Comparison of ENCODE assay signal across 25 cellular contexts in genomic region chr13:50668044-50668443, GRCh38.
"Had no signal": no experiment of that assay in that cellular context is flagged by ENCODE, and none has a peak within 500 bp of the region (broad histone marks: within the 10 kb centered on the region; RNA-seq: fewer than 3 reads in every experiment).

No MANE protein-coding gene starts in this region.

- H3K36me3 ChIP-seq: brain microvascular endothelial cell, Peyer's patch, SJSA1 had no signal

- H3K4me1 ChIP-seq: Peyer's patch, SJSA1 had no signal

- H3K27me3 ChIP-seq: brain microvascular endothelial cell, Peyer's patch, SJSA1 had no signal

- H3K27ac ChIP-seq: brain microvascular endothelial cell, Peyer's patch, SJSA1 had no signal

- H3K4me3 ChIP-seq: Peyer's patch, SJSA1 had no signal

- H3K9me3 ChIP-seq: Peyer's patch, SJSA1, SK-N-SH had no signal

- DNase-seq: activated CD4-positive, alpha-beta T cell treated with anti-CD3 and anti-CD28 coated beads for 36 hours; activated CD4-positive, alpha-beta T cell treated with anti-CD3 and anti-CD28 coated beads, Interleukin-2, amount 10 ng/mL, durations not matched to agents 7 days and 5 days; activated CD4-positive, alpha-beta T cell treated with anti-CD3 and anti-CD28 coated beads, Interleukin-2, amount 50 U/mL, for 48 hours; activated CD8-positive, alpha-beta T cell treated with anti-CD3 and anti-CD28 coated beads, Interleukin-2, amount 10 ng/mL, durations not matched to agents 7 days and 5 days; activated effector memory CD4-positive, alpha-beta T cell treated with Interleukin-2 at 50 U/mL for 16 hours; activated naive CD4-positive, alpha-beta T cell treated with anti-CD3 and anti-CD28 coated beads, Interleukin-2, amount 10 ng/mL, durations not matched to agents 7 days and 5 days; activated T-cell treated with anti-CD3 and anti-CD28 coated beads, Interleukin-2, amount 50 U/mL, for 4 hours; amniotic stem cell; brain microvascular endothelial cell; central memory CD4-positive, alpha-beta T cell; MV-4-11; NCI-H1092; NCI-H1436 treated with DMSO at 0.1 percent for 48 hours; NCI-H1694 treated with DMSO at 0.1 percent for 48 hours; NCI-H2029; NCI-H345; NCI-H524 treated with DMSO at 0.1 percent for 48 hours; PC-3; Peyer's patch; RPMI8226; SHP77 treated with DMSO at 0.1 percent for 48 hours; SK-N-SH had no signal

- ATAC-seq: activated CD4-positive, alpha-beta T cell treated with anti-CD3 and anti-CD28 coated beads for 36 hours; activated CD4-positive, CD25-positive, alpha-beta regulatory T cell treated with anti-CD3 and anti-CD28 coated beads, Interleukin-2, amount 50 U/mL, for 24 hours; activated CD8-positive, alpha-beta T cell treated with anti-CD3 and anti-CD28 coated beads, Interleukin-2, amount 10 ng/mL, durations not matched to agents 7 days and 5 days; activated T-cell treated with anti-CD3 and anti-CD28 coated beads, Interleukin-2, amount 50 U/mL, for 4 hours; PC-3; WTC11 had no signal
